27 cellular contexts compared by ENCODE assay signal in genomic region chr5:117204926-117205869, GRCh38.
DNase-seq lines count a peak whose midpoint lies in the region; ATAC-seq, FAIRE-seq and TF ChIP-seq lines count a peak whose summit lies in the region.
"Had no signal": no experiment of that assay in that cellular context is flagged by ENCODE, and none has a peak within 500 bp of the region (broad histone marks: within the 10 kb centered on the region; RNA-seq: fewer than 3 reads in every experiment).

No MANE protein-coding gene starts in this region.

- no peaks in the 10 kb centered on the region for H3K79me2 ChIP-seq in SK-N-SH (ENCODE audit: insufficient read depth)

- TF ChIP-seq CTCF in SK-N-SH (IDR thresholded peaks at IDR 0.05) (no peak), fibroblast of pulmonary artery (IDR thresholded peaks at IDR 0.05; ENCODE audit: low read length, missing control alignments) (no peak)

- CTCF ChIA-PET in SK-N-SH (lab: Yijun Ruan, JAX): interaction anchor here (1.0 kb wide), 1 partner anchor 10 kb away, joined by 3 read pairs; no protein-coding TSS in a partner anchor

- peaks cover 0 to 5% of the 10 kb centered on the region in 2 experiments; a peak in 2 of 4 replicates for H3K4me1 ChIP-seq in SK-N-SH (ENCODE audit: control insufficient read depth in 1 of 2, insufficient read depth in 2 of 2, low read depth in 1 of 2, low read length in 1 of 2)

- H3K9me3 ChIP-seq in SK-N-SH: no peaks in the 10 kb centered on the region

- no peaks in the 10 kb centered on the region for H3F3A ChIP-seq in SK-N-SH (replicated peaks; ENCODE audit: insufficient read depth)

- no peak overlapping the region for H3K27ac ChIP-seq in SK-N-SH (ENCODE audit: low read depth in 2 of 2, low read length in 1 of 2)
- H3K27ac ChIP-seq: 22Rv1, epithelial cell of prostate had no signal

- no peak for ATAC-seq in SK-N-SH treated with all-trans-retinoic acid at 6 μM for 48 hours
- ATAC-seq in GM18517 (IDR thresholded peaks at IDR 0.05; ENCODE audit: unreplicated experiment): no peak
- ATAC-seq in GM18502 (IDR thresholded peaks at IDR 0.05; ENCODE audit: poor library complexity, unreplicated experiment): no peak
- ATAC-seq: stimulated activated naive CD8-positive, alpha-beta T cell treated with anti-CD3 and anti-CD28 coated beads, Interleukin-15, Interleukin-2, amounts not matched to agents 100 U/mL and 50 U/mL, for 24 hours had no signal

- TF ChIP-seq EP300 in SK-N-SH (IDR thresholded peaks at IDR 0.05; ENCODE audit: borderline replicate concordance in 1 of 2, low read depth in 1 of 2, low read length in 1 of 2): no peak

- H3K9me2 ChIP-seq in SK-N-SH: no peaks in the 10 kb centered on the region

- no peak overlapping the region for H3K9ac ChIP-seq in SK-N-SH

- no peak for FAIRE-seq in GM19239 (lab: Jason Lieb, UNC)
- FAIRE-seq: GM12891, islet of Langerhans had no signal

- no peak overlapping the region for H2AFZ ChIP-seq in SK-N-SH (ENCODE audit: low read depth)

- POLR2A ChIA-PET in SK-N-SH (lab: Yijun Ruan, JAX): no interaction called here

- no peaks in the 10 kb centered on the region for H3K27me3 ChIP-seq in SK-N-SH (ENCODE audit: insufficient read depth)

- H3K4me2 ChIP-seq in SK-N-SH: no peak overlapping the region

- H4K20me1 ChIP-seq in SK-N-SH (ENCODE audit: insufficient read depth): no peaks in the 10 kb centered on the region

- no peaks in the 10 kb centered on the region for H3K36me3 ChIP-seq in SK-N-SH (replicated peaks in 1 of 2; ENCODE audit: control insufficient read depth in 1 of 2, insufficient read depth in 2 of 2, low read length in 1 of 2)

- no peak for TF ChIP-seq RAD21 in SK-N-SH (IDR thresholded peaks at IDR 0.05; ENCODE audit: low read length)

- no peak overlapping the region for H3K4me3 ChIP-seq in SK-N-SH (ENCODE audit: low read depth in 2 of 2, low read length in 1 of 2)
- H3K4me3 ChIP-seq in fibroblast of pulmonary artery (replicated peaks; ENCODE audit: low read depth, low read length): no peak overlapping the region
- H3K4me3 ChIP-seq: lung had no signal

- 21% methylated on average over 10 of the region's 10 CpGs for WGBS in SK-N-SH (ENCODE audit: low lambda C conversion rate)

- DNase-seq in SK-N-SH: peak; percentile 11
- peak; percentile 82 for DNase-seq in NCI-H69 (lab: John Stamatoyannopoulos, UW)
- peak; percentile 3 for DNase-seq in fibroblast of pulmonary artery (ENCODE audit: low read depth)
- DNase-seq in pons (ENCODE audit: low spot score): peak; percentile 30
- DNase-seq in GM19239 (ENCODE audit: insufficient read length, low spot score): no peak
- DNase-seq: activated CD4-positive, alpha-beta T cell treated with anti-CD3 and anti-CD28 coated beads for 4 hours; AML-193; aorta; CD8-positive, alpha-beta memory T cell; central memory CD4-positive, alpha-beta T cell; DMS79; GOT3; NCI-H1105; NCI-H2081 treated with DMSO at 0.1 percent for 48 hours; retina; stimulated activated CD4-positive, alpha-beta T cell treated with anti-CD3 and anti-CD28 coated beads, Interleukin-12 subunit alpha, Interleukin-12 subunit beta, amount 100 ng/mL, for 4 hours; stimulated activated CD4-positive, alpha-beta T cell treated with anti-CD3 and anti-CD28 coated beads, Interleukin-4, amount 100 ng/mL, for 4 hours; stimulated activated naive CD8-positive, alpha-beta T cell treated with anti-CD3 and anti-CD28 coated beads, Interleukin-15, Interleukin-2, amounts not matched to agents 100 U/mL and 50 U/mL, for 24 hours; T-helper 1 cell had no signal

TF ChIP-seq in SK-N-SH, 30 proteins besides CTCF, POLR2A, EP300 and RAD21:
- TF ChIP-seq TCF12 (IDR thresholded peaks at IDR 0.05): no peak
- TF ChIP-seq USF2 (IDR thresholded peaks at IDR 0.05; ENCODE audit: borderline replicate concordance, low read depth, low read length): no peak
- TF ChIP-seq RFX5 (IDR thresholded peaks at IDR 0.05; ENCODE audit: low read length): no peak
- no peak for TF ChIP-seq CHD2 (IDR thresholded peaks at IDR 0.05; ENCODE audit: low read length, partially characterized antibody)
- TF ChIP-seq IRF3 (IDR thresholded peaks at IDR 0.05; ENCODE audit: low read depth, low read length): no peak
- no peak for TF ChIP-seq POLR2AphosphoS5 (IDR thresholded peaks at IDR 0.05; ENCODE audit: low read depth, low read length)
- TF ChIP-seq MEF2A (IDR thresholded peaks at IDR 0.05; ENCODE audit: borderline replicate concordance, low read depth): no peak
- no peak for TF ChIP-seq SMC3 (IDR thresholded peaks at IDR 0.05; ENCODE audit: low read depth, low read length)
- peak; percentile 40; the same call in 1 of the 2 replicates for TF ChIP-seq GATA2 (CRISPR knock-in tag; IDR thresholded peaks at IDR 0.05)

TF ChIP-seq in SK-N-SH treated with all-trans-retinoic acid at 6 μM for 48 hours, 23 proteins besides CTCF, POLR2A, EP300 and RAD21:
- TF ChIP-seq ZC3H10 (CRISPR knock-in tag; IDR thresholded peaks at IDR 0.05) (no peak), RARB (CRISPR knock-in tag; IDR thresholded peaks at IDR 0.05) (no peak), CREB5 (CRISPR knock-in tag; IDR thresholded peaks at IDR 0.05; ENCODE audit: low read depth) (no peak), ISL1 (CRISPR knock-in tag; IDR thresholded peaks at IDR 0.05) (no peak), OSR1 (CRISPR knock-in tag; IDR thresholded peaks at IDR 0.05) (no peak), TCF4 (CRISPR knock-in tag; IDR thresholded peaks at IDR 0.05; ENCODE audit: borderline replicate concordance) (no peak), ZFP30 (CRISPR knock-in tag; IDR thresholded peaks at IDR 0.05) (no peak), TOX (CRISPR knock-in tag; IDR thresholded peaks at IDR 0.05; ENCODE audit: borderline replicate concordance) (no peak), POU6F1 (CRISPR knock-in tag; IDR thresholded peaks at IDR 0.05; ENCODE audit: borderline replicate concordance, low read depth) (no peak), TSHZ2 (CRISPR knock-in tag; IDR thresholded peaks at IDR 0.05) (no peak), ESRRG (CRISPR knock-in tag; IDR thresholded peaks at IDR 0.05) (no peak), BACH2 (CRISPR knock-in tag; IDR thresholded peaks at IDR 0.05; ENCODE audit: borderline replicate concordance) (no peak), ZNF565 (CRISPR knock-in tag; conservative IDR thresholded peaks at IDR 0.05; ENCODE audit: low read depth) (no peak), ZFP3 (CRISPR knock-in tag; IDR thresholded peaks at IDR 0.05) (no peak), SNAI2 (CRISPR knock-in tag; IDR thresholded peaks at IDR 0.05) (no peak), GLIS3 (CRISPR knock-in tag; IDR thresholded peaks at IDR 0.05) (no peak), CSDC2 (CRISPR knock-in tag; IDR thresholded peaks at IDR 0.05) (no peak)
